19 cellular contexts compared by ENCODE assay signal in genomic region chr6:148142821-148143220, GRCh38.
"Had no signal": no experiment of that assay in that cellular context is flagged by ENCODE, and none has a peak within 500 bp of the region (broad histone marks: within the 10 kb centered on the region; RNA-seq: fewer than 3 reads in every experiment).

No MANE protein-coding gene starts in this region.

- H3K4me1 ChIP-seq: esophagus squamous epithelium, gastrocnemius medialis, left lung, lower lobe of right lung had no signal

- H3K27me3 ChIP-seq: dorsolateral prefrontal cortex, esophagus squamous epithelium, gastrocnemius medialis, heart right ventricle, left lung had no signal

- H3K27ac Mint-ChIP-seq: mesothelial cell of epicardium had no signal

- H3K27ac ChIP-seq: coronary artery, dorsolateral prefrontal cortex, esophagus squamous epithelium, gastrocnemius medialis, heart right ventricle, left lung, lower lobe of right lung had no signal

- DNase-seq: dermis blood vessel endothelial cell; dorsolateral prefrontal cortex; effector CD4-positive, alpha-beta T cell; effector memory CD4-positive, alpha-beta T cell; esophagus squamous epithelium; foreskin fibroblast; foreskin melanocyte; gastrocnemius medialis; glutamatergic neuron; head of caudate nucleus; heart right ventricle; hippocampal formation; left cardiac atrium; left lung; left ventricle myocardium superior; lower lobe of right lung; mucosa of descending colon had no signal

- ATAC-seq: gastrocnemius medialis, heart right ventricle, left cardiac atrium, left lung, left ventricle myocardium superior, lower lobe of right lung, mucosa of descending colon had no signal

- H3K4me3 Mint-ChIP-seq: mesothelial cell of epicardium had no signal

- H3K36me3 Mint-ChIP-seq: mesothelial cell of epicardium had no signal

- H3K4me3 ChIP-seq: coronary artery, dorsolateral prefrontal cortex, esophagus squamous epithelium, gastrocnemius medialis, heart right ventricle, left lung, lower lobe of right lung, mucosa of descending colon had no signal

- H3K9me3 ChIP-seq: esophagus squamous epithelium, gastrocnemius medialis, lower lobe of right lung, mucosa of descending colon had no signal

- H3K36me3 ChIP-seq: esophagus squamous epithelium, gastrocnemius medialis, heart right ventricle, left lung, lower lobe of right lung had no signal
